In the genomic region with DNA sequence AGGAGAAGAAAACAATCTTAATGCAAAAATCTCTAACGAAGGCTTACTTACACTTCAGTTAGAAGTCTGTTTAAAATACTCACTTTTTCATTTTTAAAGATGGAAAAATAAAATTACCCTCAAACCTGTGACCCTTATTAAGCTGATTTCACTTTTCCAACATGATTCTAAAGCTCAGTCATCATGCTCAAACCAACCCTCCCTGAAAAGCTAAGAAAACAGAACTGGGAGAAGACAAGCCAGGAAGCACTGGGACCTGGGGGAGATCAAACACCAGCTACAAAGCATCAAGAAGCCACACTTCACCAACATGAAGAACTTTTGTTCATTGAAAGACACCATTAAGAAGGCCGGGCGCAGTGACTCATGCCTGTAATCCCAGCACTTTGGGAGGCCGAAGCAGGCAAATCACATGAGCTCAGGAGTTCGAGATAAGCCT, we compare ENCODE assay signal across 8 cellular contexts.
DNase-seq lines count a peak whose midpoint lies in the region; ATAC-seq, FAIRE-seq and TF ChIP-seq lines count a peak whose summit lies in the region.

No MANE protein-coding gene starts in this region.

- ATAC-seq in A549 (peak in 1 of 2 experiments; percentile 38; a peak in 3 of 6 replicates), esophagus mucosa (no peak)

- no peaks in the 10 kb centered on the region for H3K9me3 Mint-ChIP-seq in T-helper 2 cell treated with Interferon-gamma antibody and Interleukin-4, amounts not matched to agents 5 μg/mL and 100 μg/mL, for 36 hours

- TF ChIP-seq EP300 in A549 (IDR thresholded peaks at IDR 0.05) = no peak

- H3K4me1 ChIP-seq in A549 = peaks cover 59% of the 10 kb centered on the region
- H3K4me1 ChIP-seq in mucosa of rectum (ENCODE audit: control insufficient read depth in 2 of 2, insufficient read depth in 2 of 2, low read length in 2 of 2) = peaks cover 15 to 16% of the 10 kb centered on the region in 2 donors

- no peaks in the 10 kb centered on the region for H3K27me3 Mint-ChIP-seq in T-helper 2 cell treated with Interferon-gamma antibody and Interleukin-4, amounts not matched to agents 5 μg/mL and 100 μg/mL, for 36 hours (ENCODE audit: low read depth)

- H3K36me3 ChIP-seq in brain microvascular endothelial cell (replicated peaks) (no peaks in the 10 kb centered on the region), mucosa of rectum (ENCODE audit: control insufficient read depth in 2 of 2, insufficient read depth in 2 of 2, low read length in 2 of 2) (no peaks in the 10 kb centered on the region)

- CTCF ChIA-PET in A549 (lab: Yijun Ruan, JAX) = interaction anchor here (0.6 to 2.3 kb wide), 5 partner anchors 8 to 146 kb away, joined by 3 to 8 read pairs (median 3); no protein-coding TSS in a partner anchor

- H3K4me2 ChIP-seq in A549 = peak overlapping the region; percentile 66

- TF ChIP-seq POLR2A in A549 (IDR thresholded peaks at IDR 0.05; ENCODE audit: low read length) = no peak

- no peak for TF ChIP-seq RAD21 in A549 (conservative IDR thresholded peaks at IDR 0.05 in 1 of 2, IDR thresholded peaks at IDR 0.05 in 1 of 2)

- no peak for FAIRE-seq in A549 (lab: Jason Lieb, UNC)

- in situ Hi-C loops in brain microvascular endothelial cell (cut with HindIII; ENCODE audit: low pct_ligation_motif_present, low sequenced_read_pairs) = no loop called here

- peaks cover 11% of the 10 kb centered on the region for H3K4me1 Mint-ChIP-seq in T-helper 2 cell treated with Interferon-gamma antibody and Interleukin-4, amounts not matched to agents 5 μg/mL and 100 μg/mL, for 36 hours (ENCODE audit: low read depth)

- no peaks in the 10 kb centered on the region for H3K27me3 ChIP-seq in brain microvascular endothelial cell (replicated peaks)
- H3K27me3 ChIP-seq in mucosa of rectum (ENCODE audit: control insufficient read depth in 2 of 2, insufficient read depth in 2 of 2, low read length in 2 of 2) = no peaks in the 10 kb centered on the region

- H3K4me3 ChIP-seq in A549 (no peak overlapping the region), brain microvascular endothelial cell (ENCODE audit: low read depth, low read length) (no peak overlapping the region), mucosa of rectum (ENCODE audit: low read length in 2 of 2) (no peak overlapping the region)

- H3K36me3 Mint-ChIP-seq in T-helper 2 cell treated with Interferon-gamma antibody and Interleukin-4, amounts not matched to agents 5 μg/mL and 100 μg/mL, for 36 hours (ENCODE audit: low read depth) = no peaks in the 10 kb centered on the region

- 16% methylated on average over 5 of the region's 5 CpGs for WGBS in A549 (ENCODE audit: missing lambda C conversion rate)

- H3K9ac ChIP-seq in mucosa of rectum (ENCODE audit: low read depth in 1 of 2, low read length in 2 of 2) = peak overlapping the region in 1 of 2 donors; percentile 47

- DNase-seq in A549 (ENCODE audit: low read depth in 1 of 2, low spot score in 1 of 2) (peak in 1 of 2 experiments; percentile 81), HT1080 (ENCODE audit: low read depth) (peak; percentile 86), brain microvascular endothelial cell (peak; percentile 83), DMS153 (lab: John Stamatoyannopoulos, UW) (no peak)
- DNase-seq in stimulated activated CD4-positive, alpha-beta T cell treated with anti-CD3 and anti-CD28 coated beads, Interleukin-4, amount 100 ng/mL, for 1 hour = no peak
- no peak for DNase-seq in T-helper 2 cell treated with Interferon-gamma antibody and Interleukin-4, amounts not matched to agents 5 μg/mL and 100 μg/mL, for 36 hours (ENCODE audit: low spot score)

- TF ChIP-seq CTCF in A549 (IDR thresholded peaks at IDR 0.05) (no peak), brain microvascular endothelial cell (IDR thresholded peaks at IDR 0.05; ENCODE audit: low read depth, low read length, missing control alignments) (no peak)

- POLR2A ChIA-PET in A549 (lab: Yijun Ruan, JAX) = interaction anchor here (1.0 to 2.4 kb wide), 6 partner anchors 9 to 245 kb away, joined by 3 to 11 read pairs (median 5); partner anchors contain the start of genes LITAF and TXNDC11

- H3K4me3 Mint-ChIP-seq in T-helper 2 cell treated with Interferon-gamma antibody and Interleukin-4, amounts not matched to agents 5 μg/mL and 100 μg/mL, for 36 hours = no peak overlapping the region

- no peak overlapping the region for H3K27ac Mint-ChIP-seq in T-helper 2 cell treated with Interferon-gamma antibody and Interleukin-4, amounts not matched to agents 5 μg/mL and 100 μg/mL, for 36 hours

- no peaks in the 10 kb centered on the region for H3K9me3 ChIP-seq in A549
- no peaks in the 10 kb centered on the region for H3K9me3 ChIP-seq in mucosa of rectum (ENCODE audit: control insufficient read depth in 2 of 2, low read length in 2 of 2)

- peak overlapping the region; percentile 88 to 89 for H3K27ac ChIP-seq in A549
- peak overlapping the region; percentile 77 for H3K27ac ChIP-seq in brain microvascular endothelial cell
- H3K27ac ChIP-seq in mucosa of rectum (ENCODE audit: low read depth in 2 of 2, low read length in 2 of 2) = peak overlapping the region; percentile 6 to 56

TF ChIP-seq in A549, 52 proteins besides CTCF, POLR2A, EP300 and RAD21:
- TF ChIP-seq FOSL2 (IDR thresholded peaks at IDR 0.05) = no peak
- peak; percentile 77 for TF ChIP-seq FOSL2 (CRISPR knock-in tag; IDR thresholded peaks at IDR 0.05)
- TF ChIP-seq RFX5 (IDR thresholded peaks at IDR 0.05) = no peak
- no peak for TF ChIP-seq ZNF302 (CRISPR knock-in tag; IDR thresholded peaks at IDR 0.05)
- 0 out of 2 replicates have a peak, but pooled peaks have one; percentile 53 for TF ChIP-seq HOXA7 (CRISPR knock-in tag; IDR thresholded peaks at IDR 0.05)
- no peak for TF ChIP-seq USF2 (IDR thresholded peaks at IDR 0.05)
- no peak for TF ChIP-seq CEBPB (IDR thresholded peaks at IDR 0.05)
- no peak for TF ChIP-seq HOXB13 (CRISPR knock-in tag; IDR thresholded peaks at IDR 0.05; ENCODE audit: low read depth)
- 0 out of 2 replicates have a peak, but pooled peaks have one; percentile 38 for TF ChIP-seq RARB (CRISPR knock-in tag; IDR thresholded peaks at IDR 0.05)
- TF ChIP-seq RNF2 (IDR thresholded peaks at IDR 0.05; ENCODE audit: borderline replicate concordance, low read depth) = no peak

Comparison
In these comparisons a context has a peak if more than half of its experiments do, and no peak if none do; other contexts are left out.
1. DNase-seq: peak in HT1080 (single experiment) and brain microvascular endothelial cell (single experiment); none in stimulated activated CD4-positive, alpha-beta T cell treated with anti-CD3 and anti-CD28 coated beads, Interleukin-4, amount 100 ng/mL, for 1 hour (single experiment), T-helper 2 cell treated with Interferon-gamma antibody and Interleukin-4, amounts not matched to agents 5 μg/mL and 100 μg/mL, for 36 hours (single experiment) and DMS153 (single experiment).
2. H3K27ac ChIP-seq: peak in every context shown above with its lines; median percentile 88 in A549; 77 in brain microvascular endothelial cell; 31 in mucosa of rectum.